In genomic region chr3:148214695-148215094, GRCh38 we compare ENCODE assay signal across 27 cellular contexts.
"Had no signal": no experiment of that assay in that cellular context is flagged by ENCODE, and none has a peak within 500 bp of the region (broad histone marks: within the 10 kb centered on the region; RNA-seq: fewer than 3 reads in every experiment).

No MANE protein-coding gene starts in this region.

- H3K79me2 ChIP-seq: hepatocyte had no signal

- H3K4me1 ChIP-seq: esophagus muscularis mucosa, foreskin keratinocyte, gastroesophageal sphincter, heart left ventricle, left lung, right lobe of liver, suprapubic skin, transverse colon, upper lobe of right lung, uterus had no signal

- H3K27ac ChIP-seq: coronary artery, esophagus muscularis mucosa, foreskin keratinocyte, gastroesophageal sphincter, heart left ventricle, hepatocyte, left lung, ovary, right lobe of liver, suprapubic skin, transverse colon, upper lobe of right lung, uterus had no signal

- H3K4me3 ChIP-seq: coronary artery, esophagus muscularis mucosa, gastroesophageal sphincter, heart left ventricle, hepatocyte, left lung, ovary, right lobe of liver, smooth muscle cell, suprapubic skin, transverse colon, upper lobe of right lung, uterus had no signal

- DNase-seq: dermis blood vessel endothelial cell; effector memory CD4-positive, alpha-beta T cell; heart left ventricle; kidney; left cardiac atrium; left lung; naive thymus-derived CD8-positive, alpha-beta T cell; nephron progenitor cell; nucleus accumbens; ovary; right lobe of liver; stimulated activated CD4-positive, alpha-beta T cell treated with anti-CD3 and anti-CD28 coated beads, Interleukin-12 subunit alpha, Interleukin-12 subunit beta, amount 100 ng/mL, for 4 hours; stimulated activated CD4-positive, alpha-beta T cell treated with anti-CD3 and anti-CD28 coated beads, Interleukin-1b, Interleukin-23, amount 100 ng/mL, for 48 hours; stimulated activated CD4-positive, alpha-beta T cell treated with anti-CD3 and anti-CD28 coated beads, Interleukin-4, amount 100 ng/mL, for 1 hour; stimulated activated CD8-positive, alpha-beta memory T cell treated with anti-CD3 and anti-CD28 coated beads, Interleukin-4, amount 100 ng/mL, for 48 hours; stimulated activated naive CD4-positive, alpha-beta T cell; stimulated activated naive CD8-positive, alpha-beta T cell treated with anti-CD3 and anti-CD28 coated beads, Interleukin-15, amount 100 ng/mL, for 72 hours; transverse colon; upper lobe of right lung; uterus had no signal

- H3K27me3 ChIP-seq: esophagus muscularis mucosa, foreskin keratinocyte, gastroesophageal sphincter, heart left ventricle, hepatocyte, left lung, ovary, right lobe of liver, suprapubic skin, transverse colon, upper lobe of right lung, uterus had no signal

- H3K36me3 ChIP-seq: esophagus muscularis mucosa, gastroesophageal sphincter, heart left ventricle, left lung, ovary, right lobe of liver, suprapubic skin, transverse colon, upper lobe of right lung, uterus had no signal

- ATAC-seq: foreskin keratinocyte; gastroesophageal sphincter; heart left ventricle; left cardiac atrium; left lung; naive thymus-derived CD8-positive, alpha-beta T cell; right lobe of liver; stimulated activated naive CD8-positive, alpha-beta T cell treated with anti-CD3 and anti-CD28 coated beads, Interleukin-15, amount 100 ng/mL, for 72 hours; upper lobe of right lung had no signal

- H2AFZ ChIP-seq: hepatocyte had no signal
